4 cellular contexts compared by ENCODE assay signal in the genomic region with DNA sequence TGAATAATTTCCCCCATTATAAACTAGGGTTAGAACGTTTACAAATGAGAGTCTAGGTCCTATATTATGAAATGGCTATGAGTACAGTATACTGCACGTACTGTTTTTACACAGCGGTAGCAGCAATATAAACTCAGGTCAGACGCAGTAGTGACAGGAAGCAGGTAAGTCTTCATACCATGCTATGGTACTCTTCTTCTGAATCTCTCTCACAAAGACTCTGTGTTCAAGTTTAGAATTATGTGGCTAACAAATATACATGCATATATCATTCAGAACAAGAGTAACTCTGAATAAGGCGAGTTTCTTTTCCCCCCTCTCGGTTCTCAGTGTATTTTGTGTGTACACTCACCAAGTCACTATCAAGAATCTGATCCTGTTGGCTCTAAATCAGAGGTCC.
"Had no signal": no experiment of that assay in that cellular context is flagged by ENCODE, and none has a peak within 500 bp of the region (broad histone marks: within the 10 kb centered on the region; RNA-seq: fewer than 3 reads in every experiment).

No MANE protein-coding gene starts in this region.

- H3K4me3 ChIP-seq: GM23338 had no signal

- H3K4me3 Mint-ChIP-seq: GM23338, H9 had no signal

- H3K27ac Mint-ChIP-seq: GM23338, H9 had no signal

- ATAC-seq: GM23338 had no signal

- DNase-seq: H9, HCEC 1CT, IMR-90 had no signal
